In genomic region chr1:85184245-85184644, GRCh38 we compare ENCODE assay signal across 28 cellular contexts.
"Had no signal": no experiment of that assay in that cellular context is flagged by ENCODE, and none has a peak within 500 bp of the region (broad histone marks: within the 10 kb centered on the region; RNA-seq: fewer than 3 reads in every experiment).

No MANE protein-coding gene starts in this region.

- DNase-seq: activated CD4-positive, alpha-beta memory T cell treated with anti-CD3 and anti-CD28 coated beads, Interleukin-2, amount 10 ng/mL, durations not matched to agents 7 days and 5 days; activated CD4-positive, alpha-beta T cell treated with anti-CD3 and anti-CD28 coated beads for 1 hour; activated CD4-positive, alpha-beta T cell treated with anti-CD3 and anti-CD28 coated beads for 36 hours; activated CD4-positive, alpha-beta T cell treated with anti-CD3 and anti-CD28 coated beads for 48 hours; activated CD4-positive, alpha-beta T cell treated with anti-CD3 and anti-CD28 coated beads, Interleukin-2, amount 10 ng/mL, durations not matched to agents 7 days and 5 days; activated CD4-positive, alpha-beta T cell treated with anti-CD3 and anti-CD28 coated beads, Interleukin-2, amount 50 U/mL, for 48 hours; activated CD4-positive, CD25-positive, alpha-beta regulatory T cell; activated CD8-positive, alpha-beta memory T cell treated with anti-CD3 and anti-CD28 coated beads for 24 hours; activated CD8-positive, alpha-beta memory T cell treated with anti-CD3 and anti-CD28 coated beads, Interleukin-2, amount 10 ng/mL, durations not matched to agents 7 days and 5 days; activated CD8-positive, alpha-beta memory T cell treated with anti-CD3 and anti-CD28 coated beads, Interleukin-2, amount 50 U/mL, for 48 hours; activated CD8-positive, alpha-beta T cell treated with anti-CD3 and anti-CD28 coated beads, Interleukin-2, amount 10 ng/mL, durations not matched to agents 7 days and 5 days; activated effector memory CD4-positive, alpha-beta T cell treated with Interleukin-2 at 50 U/mL for 16 hours; activated gamma-delta T cell; activated naive CD4-positive, alpha-beta T cell treated with anti-CD3 and anti-CD28 coated beads, Interleukin-2, amount 10 ng/mL, durations not matched to agents 7 days and 5 days; activated naive CD4-positive, alpha-beta T cell treated with Interleukin-2 at 50 U/mL for 16 hours; activated naive CD8-positive, alpha-beta T cell treated with anti-CD3 and anti-CD28 coated beads, Interleukin-2, amount 10 ng/mL, durations not matched to agents 7 days and 5 days; activated naive CD8-positive, alpha-beta T cell treated with anti-CD3 and anti-CD28 coated beads, Interleukin-2, amount 50 U/mL, for 24 hours; activated T-cell treated with anti-CD3 and anti-CD28 coated beads, Interleukin-2, amount 50 U/mL, for 24 hours; activated T-cell treated with anti-CD3 and anti-CD28 coated beads, Interleukin-2, amount 50 U/mL, for 48 hours; amygdala; anterior cingulate cortex; central memory CD4-positive, alpha-beta T cell; T-helper 1 cell; T-helper 2 cell; T-helper 9 cell had no signal

- H3K27ac ChIP-seq: ascending aorta, VCaP had no signal

- H3K27me3 ChIP-seq: ascending aorta had no signal

- ATAC-seq: activated CD4-positive, alpha-beta T cell treated with anti-CD3 and anti-CD28 coated beads for 36 hours; activated CD4-positive, CD25-positive, alpha-beta regulatory T cell treated with anti-CD3 and anti-CD28 coated beads, Interleukin-2, amount 50 U/mL, for 24 hours; activated CD8-positive, alpha-beta memory T cell treated with anti-CD3 and anti-CD28 coated beads, Interleukin-2, amount 10 ng/mL, durations not matched to agents 7 days and 5 days; activated CD8-positive, alpha-beta T cell treated with anti-CD3 and anti-CD28 coated beads, Interleukin-2, amount 10 ng/mL, durations not matched to agents 7 days and 5 days; activated naive CD8-positive, alpha-beta T cell treated with anti-CD3 and anti-CD28 coated beads, Interleukin-2, amount 50 U/mL, for 24 hours had no signal

- H3K9me3 ChIP-seq: ascending aorta had no signal

- H3K4me3 ChIP-seq: ascending aorta had no signal

- H3K36me3 ChIP-seq: ascending aorta had no signal
